In genomic region chr6:169618526-169619490, GRCh38 we compare ENCODE assay signal across 14 cellular contexts.
DNase-seq lines count a peak whose midpoint lies in the region; ATAC-seq, FAIRE-seq and TF ChIP-seq lines count a peak whose summit lies in the region.
"Had no signal": no experiment of that assay in that cellular context is flagged by ENCODE, and none has a peak within 500 bp of the region (broad histone marks: within the 10 kb centered on the region; RNA-seq: fewer than 3 reads in every experiment).

No MANE protein-coding gene starts in this region.

- H3K4me1 ChIP-seq in ACC112 (ENCODE audit: control insufficient read depth, insufficient read depth, low read length, unreplicated experiment) (peaks cover 23% of the 10 kb centered on the region), astrocyte (ENCODE audit: insufficient read depth, low read length) (peaks cover 22% of the 10 kb centered on the region), psoas muscle (no peaks in the 10 kb centered on the region)
- H3K4me1 ChIP-seq: tibial nerve had no signal

- H3K36me3 Mint-ChIP-seq in astrocyte (ENCODE audit: low read depth, unreplicated experiment), result peaks cover 8% of the 10 kb centered on the region
- peaks cover 2% of the 10 kb centered on the region for H3K36me3 Mint-ChIP-seq in activated CD8-positive, alpha-beta T cell treated with anti-CD3 and anti-CD28 coated beads, Interleukin-2, amount 10 ng/mL, durations not matched to agents 7 days and 5 days (ENCODE audit: low read depth)

- peak; percentile 47 for FAIRE-seq in astrocyte (lab: Jason Lieb, UNC)

- CTCF ChIA-PET in activated CD8-positive, alpha-beta T cell treated with anti-CD3 and anti-CD28 coated beads, Interleukin-2, amount 10 ng/mL, durations not matched to agents 7 days and 5 days (lab: Charles Lee), result no interaction called here

- no peaks in the 10 kb centered on the region for H4K20me1 ChIP-seq in astrocyte (ENCODE audit: insufficient read depth, low read length)

- H3K27me3 Mint-ChIP-seq in astrocyte (ENCODE audit: low read depth, unreplicated experiment), result no peaks in the 10 kb centered on the region
- H3K27me3 Mint-ChIP-seq in activated CD8-positive, alpha-beta T cell treated with anti-CD3 and anti-CD28 coated beads, Interleukin-2, amount 10 ng/mL, durations not matched to agents 7 days and 5 days (ENCODE audit: low read depth), result no peaks in the 10 kb centered on the region
- no peaks in the 10 kb centered on the region for H3K27me3 Mint-ChIP-seq in stimulated activated naive CD8-positive, alpha-beta T cell treated with anti-CD3 and anti-CD28 coated beads, Interleukin-15, amount 100 ng/mL, for 72 hours

- peak overlapping the region; percentile 14; the same call in 1 of the 2 replicates for H3K4me3 ChIP-seq in ACC112 (ENCODE audit: low read depth, low read length)
- no peak overlapping the region for H3K4me3 ChIP-seq in astrocyte (ENCODE audit: insufficient read depth, low read depth, low read length)
- H3K4me3 ChIP-seq in psoas muscle, result no peak overlapping the region
- H3K4me3 ChIP-seq: tibial nerve had no signal

- no peak overlapping the region for H3K4me3 Mint-ChIP-seq in astrocyte (ENCODE audit: unreplicated experiment)
- H3K4me3 Mint-ChIP-seq in activated CD8-positive, alpha-beta T cell treated with anti-CD3 and anti-CD28 coated beads, Interleukin-2, amount 10 ng/mL, durations not matched to agents 7 days and 5 days, result no peak overlapping the region
- no peak overlapping the region for H3K4me3 Mint-ChIP-seq in stimulated activated naive CD8-positive, alpha-beta T cell treated with anti-CD3 and anti-CD28 coated beads, Interleukin-15, amount 100 ng/mL, for 72 hours
- H3K4me3 Mint-ChIP-seq: nephron; T-helper 1 cell treated with Interleukin-12 subunit alpha and Interleukin-12 subunit beta and Interleukin-4 antibody, amounts not matched to agents 30 μg/mL and 1 μg/mL, for 36 hours had no signal

- intact Hi-C loops in psoas muscle (cut with DNase I), result no loop called here

- POLR2A ChIA-PET in activated CD8-positive, alpha-beta T cell treated with anti-CD3 and anti-CD28 coated beads, Interleukin-2, amount 10 ng/mL, durations not matched to agents 7 days and 5 days (lab: Charles Lee), result no interaction called here

- H3K4me2 ChIP-seq in astrocyte (ENCODE audit: low read length), result peak overlapping the region; percentile 69
- H3K4me2 ChIP-seq: KMS-11 had no signal

- ATAC-seq in psoas muscle, result no peak
- no peak for ATAC-seq in activated CD8-positive, alpha-beta T cell treated with anti-CD3 and anti-CD28 coated beads, Interleukin-2, amount 10 ng/mL, durations not matched to agents 7 days and 5 days
- no peak for ATAC-seq in stimulated activated naive CD8-positive, alpha-beta T cell treated with anti-CD3 and anti-CD28 coated beads, Interleukin-15, amount 100 ng/mL, for 72 hours

- H3K4me1 Mint-ChIP-seq in astrocyte (ENCODE audit: low read depth, unreplicated experiment), result peaks cover 26% of the 10 kb centered on the region
- H3K4me1 Mint-ChIP-seq in activated CD8-positive, alpha-beta T cell treated with anti-CD3 and anti-CD28 coated beads, Interleukin-2, amount 10 ng/mL, durations not matched to agents 7 days and 5 days (ENCODE audit: low read depth), result no peaks in the 10 kb centered on the region
- H3K4me1 Mint-ChIP-seq in stimulated activated naive CD8-positive, alpha-beta T cell treated with anti-CD3 and anti-CD28 coated beads, Interleukin-15, amount 100 ng/mL, for 72 hours, result no peaks in the 10 kb centered on the region

- H2AFZ ChIP-seq in ACC112 (ENCODE audit: low read length, unreplicated experiment), result no peak overlapping the region
- H2AFZ ChIP-seq in astrocyte (ENCODE audit: low read depth, low read length), result no peak overlapping the region

- 82 to 87% (median 82%) methylated on average over 7 of the region's 7 CpGs for WGBS in psoas muscle, 3 donors

- H3K79me2 ChIP-seq in ACC112 (ENCODE audit: control insufficient read depth, insufficient read depth, low read length, unreplicated experiment), result no peaks in the 10 kb centered on the region
- no peaks in the 10 kb centered on the region for H3K79me2 ChIP-seq in astrocyte (ENCODE audit: insufficient read depth, low read length)

- H3K9me3 Mint-ChIP-seq in astrocyte (ENCODE audit: unreplicated experiment), result no peaks in the 10 kb centered on the region
- no peaks in the 10 kb centered on the region for H3K9me3 Mint-ChIP-seq in activated CD8-positive, alpha-beta T cell treated with anti-CD3 and anti-CD28 coated beads, Interleukin-2, amount 10 ng/mL, durations not matched to agents 7 days and 5 days (ENCODE audit: insufficient read depth)
- H3K9me3 Mint-ChIP-seq in stimulated activated naive CD8-positive, alpha-beta T cell treated with anti-CD3 and anti-CD28 coated beads, Interleukin-15, amount 100 ng/mL, for 72 hours, result peaks cover 13 to 16% of the 10 kb centered on the region in 2 donors

- peak; percentile 73 for DNase-seq in HT1080 (ENCODE audit: low read depth)
- peak; percentile 97 for DNase-seq in astrocyte (ENCODE audit: low read depth)
- peak; percentile 56 for DNase-seq in iPS DF 19.7 (ENCODE audit: low read depth, low spot score)
- DNase-seq in psoas muscle, result no peak
- no peak for DNase-seq in NCI-H1417 (lab: John Stamatoyannopoulos, UW)
- DNase-seq in activated CD8-positive, alpha-beta T cell treated with anti-CD3 and anti-CD28 coated beads, Interleukin-2, amount 10 ng/mL, durations not matched to agents 7 days and 5 days, result no peak
- DNase-seq in stimulated activated naive CD8-positive, alpha-beta T cell treated with anti-CD3 and anti-CD28 coated beads, Interleukin-15, amount 100 ng/mL, for 72 hours, result no peak
- DNase-seq: ACHN, NCI-H748 treated with DMSO at 0.1 percent for 48 hours had no signal

- no peaks in the 10 kb centered on the region for H3K9me3 ChIP-seq in astrocyte (ENCODE audit: insufficient read depth, low read depth, low read length)
- H3K9me3 ChIP-seq in psoas muscle, result peaks cover 5% of the 10 kb centered on the region
- H3K9me3 ChIP-seq: tibial nerve had no signal

- H3K27ac ChIP-seq in ACC112 (ENCODE audit: low read depth, low read length), result peak overlapping the region; percentile 85
- peak overlapping the region; percentile 82 for H3K27ac ChIP-seq in astrocyte (ENCODE audit: low read depth, low read length)
- no peak overlapping the region for H3K27ac ChIP-seq in psoas muscle
- H3K27ac ChIP-seq: KMS-11, tibial nerve had no signal

- no peaks in the 10 kb centered on the region for H3K27me3 ChIP-seq in ACC112 (ENCODE audit: insufficient read depth, low read length)
- no peaks in the 10 kb centered on the region for H3K27me3 ChIP-seq in astrocyte (ENCODE audit: insufficient read depth, low read length)
- no peaks in the 10 kb centered on the region for H3K27me3 ChIP-seq in psoas muscle (ENCODE audit: insufficient read depth in 3 of 3, low read length in 2 of 3)
- H3K27me3 ChIP-seq: tibial nerve had no signal

- peak overlapping the region; percentile 89 for H3K27ac Mint-ChIP-seq in astrocyte (ENCODE audit: unreplicated experiment)
- no peak overlapping the region for H3K27ac Mint-ChIP-seq in activated CD8-positive, alpha-beta T cell treated with anti-CD3 and anti-CD28 coated beads, Interleukin-2, amount 10 ng/mL, durations not matched to agents 7 days and 5 days
- no peak overlapping the region for H3K27ac Mint-ChIP-seq in stimulated activated naive CD8-positive, alpha-beta T cell treated with anti-CD3 and anti-CD28 coated beads, Interleukin-15, amount 100 ng/mL, for 72 hours
- H3K27ac Mint-ChIP-seq: nephron; T-helper 1 cell treated with Interleukin-12 subunit alpha and Interleukin-12 subunit beta and Interleukin-4 antibody, amounts not matched to agents 30 μg/mL and 1 μg/mL, for 36 hours had no signal

- no peaks in the 10 kb centered on the region for H3K36me3 ChIP-seq in ACC112 (ENCODE audit: insufficient read depth, low read length)
- no peaks in the 10 kb centered on the region for H3K36me3 ChIP-seq in astrocyte (ENCODE audit: insufficient read depth, low read length)
- H3K36me3 ChIP-seq in psoas muscle (ENCODE audit: insufficient read depth in 1 of 2, low read depth in 1 of 2), result no peaks in the 10 kb centered on the region

- H3K9ac ChIP-seq in astrocyte (ENCODE audit: low read length), result peak overlapping the region; percentile 40
- H3K9ac ChIP-seq: KMS-11 had no signal

- TF ChIP-seq CTCF in astrocyte (IDR thresholded peaks at IDR 0.05; ENCODE audit: insufficient read depth, low read depth, low read length) (no peak), psoas muscle (IDR thresholded peaks at IDR 0.05) (no peak)

Comparison
In these comparisons a context has a peak if more than half of its experiments do, and no peak if none do; other contexts are left out.
1. DNase-seq: peak in HT1080 (single experiment), astrocyte (single experiment) and iPS DF 19.7 (single experiment); none in psoas muscle (0 of 2), NCI-H1417 (0 of 3), activated CD8-positive, alpha-beta T cell treated with anti-CD3 and anti-CD28 coated beads, Interleukin-2, amount 10 ng/mL, durations not matched to agents 7 days and 5 days (single experiment) and stimulated activated naive CD8-positive, alpha-beta T cell treated with anti-CD3 and anti-CD28 coated beads, Interleukin-15, amount 100 ng/mL, for 72 hours (0 of 2).